8 cellular contexts compared by ENCODE assay signal in the genomic region with DNA sequence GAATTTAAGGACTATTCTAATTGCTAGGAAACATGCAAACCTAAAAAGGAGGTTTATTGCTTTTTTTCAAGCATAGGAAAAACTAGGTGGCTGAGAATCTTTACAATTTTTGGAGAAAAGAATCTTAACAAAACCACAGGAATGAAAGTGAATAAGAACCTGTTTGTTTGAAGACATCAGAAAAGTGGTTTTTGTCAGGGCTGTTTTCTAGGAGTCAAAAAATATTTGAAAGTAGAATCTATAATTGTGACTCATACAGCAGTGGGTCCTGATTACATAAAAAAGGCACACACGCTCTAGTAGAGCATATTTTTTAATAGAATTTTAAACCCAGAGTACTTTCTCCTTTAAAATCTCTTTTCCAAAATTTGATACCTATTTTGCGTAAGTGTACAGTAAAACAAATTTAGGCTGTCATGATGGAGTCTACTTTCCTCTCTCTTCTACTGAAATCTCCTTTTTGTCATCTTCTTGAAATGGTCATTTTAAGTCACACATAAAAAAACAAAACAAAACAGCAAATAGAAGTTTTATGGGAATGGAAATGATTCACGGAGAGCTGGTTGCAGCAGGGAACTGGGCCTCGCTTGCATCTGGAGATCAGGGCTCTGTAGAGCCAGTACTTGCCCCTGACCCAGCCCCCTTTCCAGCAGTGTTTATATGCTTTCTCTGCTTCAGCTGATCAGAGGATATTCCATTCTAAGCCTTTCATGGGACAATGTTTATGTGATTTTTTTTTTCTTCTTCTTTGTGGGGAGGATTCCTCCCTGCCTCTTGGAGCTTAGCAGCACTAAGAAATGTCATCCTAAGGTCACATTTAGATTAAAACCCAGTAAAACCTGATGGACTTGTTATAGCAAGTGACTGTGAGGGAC. TPM values are rescaled to one million over a fixed set of nuclear protein-coding genes. Genes with fewer than 3 reads are reported as not detected.
DNase-seq lines count a peak whose midpoint lies in the region; ATAC-seq and TF ChIP-seq lines count a peak whose summit lies in the region.

No MANE protein-coding gene starts in this region.

- H3K4me3 ChIP-seq in MM.1S (ENCODE audit: low read length) (peak overlapping the region; percentile 43), neural progenitor cell (no peak overlapping the region)
- H3K4me3 ChIP-seq in effector memory CD4-positive, alpha-beta T cell (ENCODE audit: insufficient read depth, low read depth, low read length, poor library complexity, severe bottlenecking) = peak overlapping the region; percentile 44

- no peaks in the 10 kb centered on the region for H3K9me3 Mint-ChIP-seq in CD4-positive, alpha-beta T cell
- H3K9me3 Mint-ChIP-seq in neural progenitor cell = no peaks in the 10 kb centered on the region

- H3K9ac ChIP-seq in MM.1S (ENCODE audit: low read length) (peak overlapping the region; percentile 60), neural progenitor cell (no peak overlapping the region)

- H3F3A ChIP-seq in MM.1S (ENCODE audit: insufficient read depth, low read length) (peaks cover 39% of the 10 kb centered on the region; the same call in 1 of the 2 replicates), neural progenitor cell (ENCODE audit: low read depth) (no peaks in the 10 kb centered on the region)

- no peaks in the 10 kb centered on the region for H3K36me3 ChIP-seq in MM.1S (replicated peaks; ENCODE audit: insufficient read depth, low read length)
- H3K36me3 ChIP-seq in effector memory CD4-positive, alpha-beta T cell (ENCODE audit: control insufficient read depth, insufficient read depth, low read length) = no peaks in the 10 kb centered on the region
- no peaks in the 10 kb centered on the region for H3K36me3 ChIP-seq in neural progenitor cell

- H3K27me3 ChIP-seq in CD4-positive, alpha-beta T cell (ENCODE audit: control insufficient read depth, insufficient read depth, low read length) = no peaks in the 10 kb centered on the region
- H3K27me3 ChIP-seq in MM.1S (replicated peaks; ENCODE audit: insufficient read depth, low read length) = no peaks in the 10 kb centered on the region
- H3K27me3 ChIP-seq in effector memory CD4-positive, alpha-beta T cell (replicated peaks; ENCODE audit: control insufficient read depth, insufficient read depth, low read length, poor library complexity, severe bottlenecking) = no peaks in the 10 kb centered on the region
- no peaks in the 10 kb centered on the region for H3K27me3 ChIP-seq in neural progenitor cell

- CTCF ChIA-PET in CD4-positive, alpha-beta T cell (lab: Charles Lee) = interaction anchor here (2.3 kb wide), 1 partner anchor 9 kb away, joined by 5 read pairs; no protein-coding TSS in a partner anchor

- no peak for TF ChIP-seq CTCF in CD4-positive, alpha-beta T cell (IDR thresholded peaks at IDR 0.05)
- no peak for TF ChIP-seq CTCF in MM.1S (IDR thresholded peaks at IDR 0.05; ENCODE audit: low read length)
- no peak for TF ChIP-seq CTCF in neural progenitor cell (IDR thresholded peaks at IDR 0.05)

- H3K27me3 Mint-ChIP-seq in CD4-positive, alpha-beta T cell = no peaks in the 10 kb centered on the region
- H3K27me3 Mint-ChIP-seq in neural progenitor cell (ENCODE audit: insufficient read depth, low read depth) = no peaks in the 10 kb centered on the region

- H2AFZ ChIP-seq in MM.1S (ENCODE audit: low read length) (peak overlapping the region; percentile 46), neural progenitor cell (replicated peaks) (peak overlapping the region; percentile 95)

- peak overlapping the region; percentile 92 for H3K27ac Mint-ChIP-seq in CD4-positive, alpha-beta T cell
- peak overlapping the region; percentile 98 for H3K27ac Mint-ChIP-seq in neural progenitor cell

- ATAC-seq in CD4-positive, alpha-beta T cell (ENCODE audit: poor library complexity) = no peak

- H3K9me3 ChIP-seq in CD4-positive, alpha-beta T cell (ENCODE audit: control insufficient read depth, low read length) = no peaks in the 10 kb centered on the region
- H3K9me3 ChIP-seq in MM.1S (replicated peaks; ENCODE audit: insufficient read depth, low read length) = no peaks in the 10 kb centered on the region
- no peaks in the 10 kb centered on the region for H3K9me3 ChIP-seq in effector memory CD4-positive, alpha-beta T cell (ENCODE audit: control insufficient read depth, low read length)
- H3K9me3 ChIP-seq in neural progenitor cell (ENCODE audit: low read depth) = no peaks in the 10 kb centered on the region

- H3K4me1 Mint-ChIP-seq in CD4-positive, alpha-beta T cell (ENCODE audit: low read depth) = peaks cover 83% of the 10 kb centered on the region
- H3K4me1 Mint-ChIP-seq in neural progenitor cell = peaks cover 36% of the 10 kb centered on the region

- POLR2A ChIA-PET in CD4-positive, alpha-beta T cell (lab: Charles Lee) = interaction anchor here (1.0 to 2.3 kb wide), 8 partner anchors 9 to 123 kb away, joined by 3 to 16 read pairs (median 4); no protein-coding TSS in a partner anchor

- H4K20me1 ChIP-seq in MM.1S (ENCODE audit: insufficient read depth, low read length) (no peaks in the 10 kb centered on the region), neural progenitor cell (ENCODE audit: low read depth) (no peaks in the 10 kb centered on the region)

- no peaks in the 10 kb centered on the region for H3K9me2 ChIP-seq in MM.1S (replicated peaks; ENCODE audit: insufficient read depth, low read length)

- peak overlapping the region; percentile 85 for H3K4me2 ChIP-seq in MM.1S (ENCODE audit: low read depth, low read length)
- H3K4me2 ChIP-seq in neural progenitor cell = no peak overlapping the region

- intact Hi-C loops in CD4-positive, alpha-beta T cell (cut with DNase I, micrococcal nuclease) = loop anchor here (1.0 to 10.0 kb wide), 4 partner anchors 9 to 159 kb away; no protein-coding TSS in a partner anchor

- H3K27ac ChIP-seq in CD4-positive, alpha-beta T cell (ENCODE audit: low read depth, low read length) = peak overlapping the region; percentile 72
- H3K27ac ChIP-seq in MM.1S (ENCODE audit: low read length) = peak overlapping the region; percentile 75
- peak overlapping the region; percentile 83 for H3K27ac ChIP-seq in effector memory CD4-positive, alpha-beta T cell (ENCODE audit: insufficient read depth, low read length, poor library complexity, severe bottlenecking)
- no peak overlapping the region for H3K27ac ChIP-seq in neural progenitor cell

- no peak for DNase-seq in CD4-positive, alpha-beta T cell
- DNase-seq in MM.1S (peak; percentile 23), neural progenitor cell (ENCODE audit: low spot score) (no peak), NCI-H2029 (lab: John Stamatoyannopoulos, UW) (no peak)
- no peak for DNase-seq in effector memory CD4-positive, alpha-beta T cell
- no peak for DNase-seq in activated effector memory CD4-positive, alpha-beta T cell treated with anti-CD3 and anti-CD28 coated beads, Interleukin-2, amount 50 U/mL, for 16 hours
- no peak for DNase-seq in effector CD4-positive, alpha-beta T cell
- DNase-seq in stimulated activated CD4-positive, alpha-beta T cell treated with anti-CD3 and anti-CD28 coated beads, Interleukin-2, amount 100 ng/mL, for 24 hours = no peak

- H3K4me1 ChIP-seq in MM.1S (ENCODE audit: low read length) (peaks cover 53% of the 10 kb centered on the region), neural progenitor cell (peaks cover 11% of the 10 kb centered on the region)
- peaks cover 41% of the 10 kb centered on the region for H3K4me1 ChIP-seq in effector memory CD4-positive, alpha-beta T cell (ENCODE audit: control insufficient read depth, insufficient read depth, low read length, poor library complexity, severe bottlenecking)

- H3K79me2 ChIP-seq in MM.1S (ENCODE audit: low read length) = no peaks in the 10 kb centered on the region
- H3K79me2 ChIP-seq in neural progenitor cell (ENCODE audit: low read depth) = no peaks in the 10 kb centered on the region

- no peaks in the 10 kb centered on the region for H3K36me3 Mint-ChIP-seq in CD4-positive, alpha-beta T cell (ENCODE audit: low read depth)
- H3K36me3 Mint-ChIP-seq in neural progenitor cell = no peaks in the 10 kb centered on the region

- peak overlapping the region; percentile 80 for H3K4me3 Mint-ChIP-seq in CD4-positive, alpha-beta T cell
- H3K4me3 Mint-ChIP-seq in neural progenitor cell = peak overlapping the region; percentile 51

RNA-seq across cellular contexts. Expression of a gene that starts 59.1 kb away (rescaled TPM):
- total RNA-seq in CD4-positive, alpha-beta T cell = 100 to 1,000 TPM; 257 to 274 TPM
- 71.9 and 88.7 TPM in 2 replicates for total RNA-seq in neural progenitor cell (ENCODE audit: low replicate concordance)
